26 cellular contexts compared by ENCODE assay signal in genomic region chr5:101561018-101561417, GRCh38.
"Had no signal": no experiment of that assay in that cellular context is flagged by ENCODE, and none has a peak within 500 bp of the region (broad histone marks: within the 10 kb centered on the region; RNA-seq: fewer than 3 reads in every experiment).

No MANE protein-coding gene starts in this region.

- H3K4me3 Mint-ChIP-seq: activated naive CD8-positive, alpha-beta T cell treated with anti-CD3 and anti-CD28 coated beads for 36 hours; activated T-cell treated with anti-CD3 and anti-CD28 coated beads, Interleukin-2, amount 50 U/mL, for 4 hours; central memory CD8-positive, alpha-beta T cell; effector memory CD8-positive, alpha-beta T cell; naive B cell; neural crest cell; stimulated activated effector memory CD8-positive, alpha-beta T cell treated with anti-CD3 and anti-CD28 coated beads, Interleukin-12 subunit alpha, Interleukin-12 subunit beta, amount 100 ng/mL, for 72 hours had no signal

- H3K27me3 Mint-ChIP-seq: activated naive CD8-positive, alpha-beta T cell treated with anti-CD3 and anti-CD28 coated beads for 36 hours; central memory CD8-positive, alpha-beta T cell; effector memory CD8-positive, alpha-beta T cell; naive B cell had no signal

- H3K9me3 ChIP-seq: esophagus muscularis mucosa, gastrocnemius medialis, lower lobe of right lung, transverse colon had no signal

- H3K27me3 ChIP-seq: dorsolateral prefrontal cortex, esophagus muscularis mucosa, gastrocnemius medialis, transverse colon had no signal

- H3K4me1 Mint-ChIP-seq: activated naive CD8-positive, alpha-beta T cell treated with anti-CD3 and anti-CD28 coated beads for 36 hours; central memory CD8-positive, alpha-beta T cell; naive B cell; neural crest cell; stimulated activated effector memory CD8-positive, alpha-beta T cell treated with anti-CD3 and anti-CD28 coated beads, Interleukin-12 subunit alpha, Interleukin-12 subunit beta, amount 100 ng/mL, for 72 hours had no signal

- H3K36me3 ChIP-seq: esophagus muscularis mucosa, gastrocnemius medialis, lower lobe of right lung, transverse colon had no signal

- H3K27ac ChIP-seq: dorsolateral prefrontal cortex, esophagus muscularis mucosa, gastrocnemius medialis, lower lobe of right lung, transverse colon had no signal

- H3K4me3 ChIP-seq: dorsolateral prefrontal cortex, esophagus muscularis mucosa, gastrocnemius medialis, lower lobe of right lung, transverse colon had no signal

- H3K9me3 Mint-ChIP-seq: activated T-helper 2 cell treated with anti-CD3 and anti-CD28 coated beads, Interferon-gamma antibody, Interleukin-2, Interleukin-4, amounts not matched to agents 10 μg/mL and 5 μg/mL and 100 μg/mL, durations not matched to agents 14 hours and 24 hours and 36 hours; central memory CD8-positive, alpha-beta T cell had no signal

- H3K4me1 ChIP-seq: esophagus muscularis mucosa, gastrocnemius medialis, lower lobe of right lung, transverse colon had no signal

- DNase-seq: activated CD4-positive, alpha-beta T cell treated with anti-CD3 and anti-CD28 coated beads for 4 hours; activated CD4-positive, alpha-beta T cell treated with anti-CD3 and anti-CD28 coated beads, Interleukin-2, amount 50 U/mL, for 48 hours; activated CD4-positive, CD25-positive, alpha-beta regulatory T cell; activated CD8-positive, alpha-beta memory T cell treated with anti-CD3 and anti-CD28 coated beads, Interleukin-2, amount 50 U/mL, for 48 hours; activated naive CD4-positive, alpha-beta T cell treated with Interleukin-2 at 50 U/mL for 16 hours; activated naive CD8-positive, alpha-beta T cell treated with anti-CD3 and anti-CD28 coated beads for 36 hours; activated T-cell treated with anti-CD3 and anti-CD28 coated beads, Interleukin-2, amount 50 U/mL, for 4 hours; dorsolateral prefrontal cortex; effector memory CD8-positive, alpha-beta T cell; gastrocnemius medialis; hypothalamus; kidney; lower lobe of right lung; naive B cell; occipital lobe; posterior cingulate gyrus; small intestine; stimulated activated CD4-positive, alpha-beta T cell treated with anti-CD3 and anti-CD28 coated beads, Interleukin-2, amount 100 ng/mL, for 24 hours; transverse colon had no signal

- ATAC-seq: activated T-cell treated with anti-CD3 and anti-CD28 coated beads, Interleukin-2, amount 50 U/mL, for 4 hours; effector memory CD8-positive, alpha-beta T cell; gastrocnemius medialis; left lobe of liver; lower lobe of right lung; sciatic nerve; stimulated activated effector memory CD8-positive, alpha-beta T cell treated with anti-CD3 and anti-CD28 coated beads, Interleukin-12 subunit alpha, Interleukin-12 subunit beta, amount 100 ng/mL, for 72 hours had no signal

- H3K36me3 Mint-ChIP-seq: activated naive CD8-positive, alpha-beta T cell treated with anti-CD3 and anti-CD28 coated beads for 36 hours; naive B cell; stimulated activated effector memory CD8-positive, alpha-beta T cell treated with anti-CD3 and anti-CD28 coated beads, Interleukin-12 subunit alpha, Interleukin-12 subunit beta, amount 100 ng/mL, for 72 hours had no signal

- H3K27ac Mint-ChIP-seq: activated naive CD8-positive, alpha-beta T cell treated with anti-CD3 and anti-CD28 coated beads for 36 hours; activated T-helper 2 cell treated with anti-CD3 and anti-CD28 coated beads, Interferon-gamma antibody, Interleukin-2, Interleukin-4, amounts not matched to agents 10 μg/mL and 5 μg/mL and 100 μg/mL, durations not matched to agents 14 hours and 24 hours and 36 hours; effector memory CD8-positive, alpha-beta T cell; naive B cell; stimulated activated effector memory CD8-positive, alpha-beta T cell treated with anti-CD3 and anti-CD28 coated beads, Interleukin-12 subunit alpha, Interleukin-12 subunit beta, amount 100 ng/mL, for 72 hours had no signal
